In genomic region chr3:133535971-133536634, GRCh38 we compare ENCODE assay signal across 9 cellular contexts. TPM values are rescaled to one million over a fixed set of nuclear protein-coding genes. Genes with fewer than 3 reads are reported as not detected.
DNase-seq lines count a peak whose midpoint lies in the region; ATAC-seq and TF ChIP-seq lines count a peak whose summit lies in the region.
"Had no signal": no experiment of that assay in that cellular context is flagged by ENCODE, and none has a peak within 500 bp of the region (broad histone marks: within the 10 kb centered on the region; RNA-seq: fewer than 3 reads in every experiment).

No MANE protein-coding gene starts in this region.

- H3K4me1 ChIP-seq in SJSA1 (replicated peaks), result peaks cover 20% of the 10 kb centered on the region

- H3K4me3 ChIP-seq in SJSA1 (no peak overlapping the region), fibroblast of villous mesenchyme (ENCODE audit: low read depth, low read length) (peak overlapping the region; percentile 6), retinal pigment epithelial cell (ENCODE audit: low read length) (no peak overlapping the region)

- no peak for ATAC-seq in GM21723 (IDR thresholded peaks at IDR 0.05; ENCODE audit: unreplicated experiment)
- ATAC-seq in HG02870 (IDR thresholded peaks at IDR 0.05; ENCODE audit: unreplicated experiment), result no peak
- ATAC-seq in GM18511 (IDR thresholded peaks at IDR 0.05; ENCODE audit: unreplicated experiment), result no peak
- ATAC-seq in GM18873 (IDR thresholded peaks at IDR 0.05; ENCODE audit: low FRiP score, unreplicated experiment), result no peak

- no peaks in the 10 kb centered on the region for H3K36me3 ChIP-seq in SJSA1

- no peaks in the 10 kb centered on the region for H3K9me3 ChIP-seq in SJSA1 (replicated peaks)

- TF ChIP-seq CTCF in fibroblast of villous mesenchyme (IDR thresholded peaks at IDR 0.05; ENCODE audit: insufficient read depth, low read depth, low read length) (no peak), retinal pigment epithelial cell (conservative IDR thresholded peaks at IDR 0.05; ENCODE audit: low read depth, low read length) (no peak)

- peak overlapping the region; percentile 10; the same call in 1 of the 2 replicates for H3K27ac ChIP-seq in SJSA1

- H3K27me3 ChIP-seq in SJSA1 (replicated peaks), result no peaks in the 10 kb centered on the region

- peak; percentile 91 for DNase-seq in EL
- peak; percentile 50 to 52 for DNase-seq in SJSA1 (ENCODE audit: low read depth in 1 of 2, low spot score in 2 of 2)
- peak; percentile 96 for DNase-seq in fibroblast of villous mesenchyme (ENCODE audit: low read depth)
- DNase-seq in retinal pigment epithelial cell (ENCODE audit: low read depth), result peak; percentile 69
- DNase-seq: activated naive CD4-positive, alpha-beta T cell treated with anti-CD3 and anti-CD28 coated beads, Interleukin-2, amount 10 ng/mL, durations not matched to agents 7 days and 5 days had no signal

RNA-seq across cellular contexts. Expression of gene CDV3, which starts 37.4 kb away (rescaled TPM):
- 119 and 134 TPM in 2 replicates for total RNA-seq in SJSA1 (2014; rRNA removed; shearing (Covaris generic))
- total RNA-seq in fibroblast of villous mesenchyme, result 184 and 277 TPM in 2 replicates
